Comparison of ENCODE assay signal across 20 cellular contexts in the genomic region with DNA sequence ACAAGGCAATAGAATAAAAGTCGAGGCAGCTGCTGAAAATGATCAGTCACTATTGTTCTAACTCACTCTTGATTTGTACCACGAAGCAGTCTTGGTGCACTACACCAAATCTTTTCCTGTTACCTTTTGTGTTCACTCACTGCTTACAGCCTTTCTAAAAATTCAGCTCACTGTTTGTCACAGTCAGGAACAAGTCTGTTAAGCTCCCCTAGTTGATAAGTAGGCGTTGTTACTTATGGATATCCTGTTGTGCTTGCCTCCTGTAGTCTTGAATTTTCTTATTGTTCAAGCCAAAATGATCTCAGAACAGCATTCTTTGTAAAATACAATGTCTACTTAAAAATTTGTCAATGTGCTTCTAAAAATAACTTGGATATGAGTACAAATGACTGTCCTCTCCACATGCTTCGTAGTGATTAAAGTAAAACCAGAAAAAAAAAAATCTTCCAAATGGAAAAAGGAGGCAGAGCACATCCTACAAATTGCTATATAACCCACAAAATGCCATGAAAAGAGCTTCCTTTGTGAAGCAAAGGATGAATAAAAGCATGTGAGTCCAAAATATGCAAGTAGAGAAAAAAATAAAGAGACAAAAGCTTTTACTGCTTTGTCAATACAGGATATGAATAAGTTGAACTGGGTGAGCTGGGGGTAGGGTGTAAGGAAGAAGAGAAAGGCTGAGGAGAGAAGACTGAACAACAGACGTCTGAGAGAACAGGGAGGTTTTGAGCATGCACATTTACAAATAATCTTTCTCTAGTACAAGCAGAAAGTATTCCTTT.
A peak's percentile ranks its signal among the peaks of the same experiment; 100 is the strongest.
DNase-seq lines count a peak whose midpoint lies in the region; ATAC-seq and TF ChIP-seq lines count a peak whose summit lies in the region.
"Had no signal": no experiment of that assay in that cellular context is flagged by ENCODE, and none has a peak within 500 bp of the region (broad histone marks: within the 10 kb centered on the region; RNA-seq: fewer than 3 reads in every experiment).

No MANE protein-coding gene starts in this region.

- intact Hi-C loops in spleen (cut with DNase I; ENCODE audit: low total_unique reads) = no loop called here

- no peak for TF ChIP-seq POLR2A in spleen (IDR thresholded peaks at IDR 0.05)

- peak; percentile 44 for DNase-seq in HCEC 1CT
- peak; percentile 30 for DNase-seq in adipocyte (ENCODE audit: low read depth)
- peak; percentile 85 for DNase-seq in foreskin melanocyte
- DNase-seq in pulmonary artery endothelial cell (ENCODE audit: low read depth, low spot score) = peak; percentile 26
- DNase-seq in spleen = no peak
- DNase-seq in retina = no peak
- DNase-seq: amniotic stem cell; C1 segment of cervical spinal cord; DMS153; naive thymus-derived CD4-positive, alpha-beta T cell; NCI-H2029; NCI-H526 treated with DMSO at 0.1 percent for 48 hours; right lobe of liver; stimulated activated CD4-positive, alpha-beta T cell treated with anti-CD3 and anti-CD28 coated beads, Interleukin-4, amount 100 ng/mL, for 1 hour; stimulated activated CD8-positive, alpha-beta memory T cell treated with anti-CD3 and anti-CD28 coated beads, Interleukin-4, amount 100 ng/mL, for 48 hours had no signal

- WGBS in spleen, 5 donors = 18 to 32% (median 20%) methylated on average over 5 of the region's 5 CpGs

- no peak for TF ChIP-seq CTCF in spleen (IDR thresholded peaks at IDR 0.05 in 8 of 11, conservative IDR thresholded peaks at IDR 0.05 in 3 of 11)

- H3K4me3 ChIP-seq in adipocyte (ENCODE audit: low read length) (peak overlapping the region; percentile 60), spleen (no peak overlapping the region)
- H3K4me3 ChIP-seq: right lobe of liver, thoracic aorta had no signal

- H3K27ac ChIP-seq in spleen = no peak overlapping the region
- H3K27ac ChIP-seq: right lobe of liver, thoracic aorta, VCaP had no signal

- peak overlapping the region; percentile 68 for H3K9ac ChIP-seq in adipocyte (ENCODE audit: low read length)

- H3K36me3 ChIP-seq in adipocyte (ENCODE audit: control insufficient read depth, insufficient read depth, low read length, severe bottlenecking) (no peaks in the 10 kb centered on the region), spleen (no peaks in the 10 kb centered on the region)
- H3K36me3 ChIP-seq: right lobe of liver, thoracic aorta had no signal

- no peaks in the 10 kb centered on the region for H3K27me3 ChIP-seq in adipocyte (replicated peaks; ENCODE audit: control insufficient read depth, insufficient read depth, low read length)
- no peaks in the 10 kb centered on the region for H3K27me3 ChIP-seq in spleen (replicated peaks in 1 of 7)

- H3K4me1 ChIP-seq in adipocyte (ENCODE audit: control insufficient read depth, insufficient read depth, low read length) (peaks cover 20% of the 10 kb centered on the region), spleen (no peaks in the 10 kb centered on the region)
- H3K4me1 ChIP-seq: right lobe of liver had no signal

- ATAC-seq in HG03025 (IDR thresholded peaks at IDR 0.05; ENCODE audit: low FRiP score, unreplicated experiment) = no peak
- ATAC-seq: activated T-helper 17 cell treated with anti-CD3 and anti-CD28 coated beads, Interleukin-2, amount 50 U/mL, for 72 hours; naive thymus-derived CD4-positive, alpha-beta T cell; Panc1; right lobe of liver had no signal

- H3K9me3 ChIP-seq in adipocyte (ENCODE audit: control insufficient read depth, low read length) (no peaks in the 10 kb centered on the region), spleen (peaks cover 0 to 19% (median 0%) of the 10 kb centered on the region in 8 donors)
- H3K9me3 ChIP-seq: right lobe of liver, thoracic aorta had no signal

Comparison
In these comparisons a context has a peak if more than half of its experiments do, and no peak if none do; other contexts are left out.
1. DNase-seq: peak in HCEC 1CT (single experiment), adipocyte (single experiment), foreskin melanocyte (single experiment) and pulmonary artery endothelial cell (single experiment); none in spleen (single experiment) and retina (single experiment).